8 cellular contexts compared by ENCODE assay signal in genomic region chr16:17476414-17477259, GRCh38. TPM values are rescaled to one million over a fixed set of nuclear protein-coding genes. Genes with fewer than 3 reads are reported as not detected.
A peak's percentile ranks its signal among the peaks of the same experiment; 100 is the strongest.
DNase-seq lines count a peak whose midpoint lies in the region; ATAC-seq and TF ChIP-seq lines count a peak whose summit lies in the region.

No MANE protein-coding gene starts in this region.

- H3K4me1 Mint-ChIP-seq in activated T-helper 2 cell treated with anti-CD3 and anti-CD28 coated beads, Interferon-gamma antibody, Interleukin-2, Interleukin-4, amounts not matched to agents 10 μg/mL and 5 μg/mL and 100 μg/mL, durations not matched to agents 14 hours and 24 hours and 36 hours (ENCODE audit: low read depth) = peaks cover 39% of the 10 kb centered on the region
- peaks cover 4% of the 10 kb centered on the region for H3K4me1 Mint-ChIP-seq in glutamatergic neuron (ENCODE audit: low read depth, unreplicated experiment)

- peaks cover 4% of the 10 kb centered on the region for H3K4me1 ChIP-seq in NT2/D1 (ENCODE audit: insufficient read depth, insufficient read length)

- DNase-seq in GDM1 (lab: John Stamatoyannopoulos, UW) (peak; percentile 57), NT2/D1 (ENCODE audit: low read depth, low spot score) (peak; percentile 82), glutamatergic neuron (peak; percentile 57), posterior vena cava (ENCODE audit: low spot score) (peak; percentile 48)
- DNase-seq in activated T-helper 2 cell treated with anti-CD3 and anti-CD28 coated beads, Interferon-gamma antibody, Interleukin-2, Interleukin-4, amounts not matched to agents 10 μg/mL and 5 μg/mL and 100 μg/mL, durations not matched to agents 14 hours and 24 hours and 36 hours (ENCODE audit: low spot score) = peak; percentile 31

- no peaks in the 10 kb centered on the region for H3K27me3 ChIP-seq in NT2/D1 (ENCODE audit: insufficient read depth, insufficient read length)

- H3K9me3 ChIP-seq in NT2/D1 (ENCODE audit: insufficient read depth, low read length) = no peaks in the 10 kb centered on the region

- no peak overlapping the region for H3K4me3 Mint-ChIP-seq in activated T-helper 2 cell treated with anti-CD3 and anti-CD28 coated beads, Interferon-gamma antibody, Interleukin-2, Interleukin-4, amounts not matched to agents 10 μg/mL and 5 μg/mL and 100 μg/mL, durations not matched to agents 14 hours and 24 hours and 36 hours (ENCODE audit: low read depth)
- H3K4me3 Mint-ChIP-seq in glutamatergic neuron (ENCODE audit: unreplicated experiment) = no peak overlapping the region

- H3K27me3 Mint-ChIP-seq in activated T-helper 2 cell treated with anti-CD3 and anti-CD28 coated beads, Interferon-gamma antibody, Interleukin-2, Interleukin-4, amounts not matched to agents 10 μg/mL and 5 μg/mL and 100 μg/mL, durations not matched to agents 14 hours and 24 hours and 36 hours (ENCODE audit: low read depth) = peaks cover 10% of the 10 kb centered on the region
- H3K27me3 Mint-ChIP-seq in glutamatergic neuron (ENCODE audit: unreplicated experiment) = peaks cover 4% of the 10 kb centered on the region

- H3K9ac ChIP-seq in NT2/D1 (ENCODE audit: insufficient read length, low read depth) = no peak overlapping the region

- H3K4me3 ChIP-seq in NT2/D1 (ENCODE audit: insufficient read length, low read depth) = no peak overlapping the region

- TF ChIP-seq CTCF in glutamatergic neuron (IDR thresholded peaks at IDR 0.05; ENCODE audit: partially characterized antibody, unreplicated experiment) = peak; percentile 41

- no peaks in the 10 kb centered on the region for H3K9me3 Mint-ChIP-seq in activated T-helper 2 cell treated with anti-CD3 and anti-CD28 coated beads, Interferon-gamma antibody, Interleukin-2, Interleukin-4, amounts not matched to agents 10 μg/mL and 5 μg/mL and 100 μg/mL, durations not matched to agents 14 hours and 24 hours and 36 hours
- H3K9me3 Mint-ChIP-seq in glutamatergic neuron (ENCODE audit: unreplicated experiment) = peaks cover 9% of the 10 kb centered on the region

- no peaks in the 10 kb centered on the region for H3K36me3 ChIP-seq in NT2/D1 (ENCODE audit: insufficient read depth, insufficient read length, low read length)

- intact Hi-C loops in activated T-helper 2 cell treated with anti-CD3 and anti-CD28 coated beads, Interferon-gamma antibody, Interleukin-2, Interleukin-4, amounts not matched to agents 10 μg/mL and 5 μg/mL and 100 μg/mL, durations not matched to agents 14 hours and 24 hours and 36 hours (cut with micrococcal nuclease) = no loop called here
- intact Hi-C loops in posterior vena cava (cut with DNase I) = loop anchor here in 1 of 2 donors (10.0 kb wide), 2 partner anchors 98 to 612 kb away; no protein-coding TSS in a partner anchor

- H3K27ac Mint-ChIP-seq in activated T-helper 2 cell treated with anti-CD3 and anti-CD28 coated beads, Interferon-gamma antibody, Interleukin-2, Interleukin-4, amounts not matched to agents 10 μg/mL and 5 μg/mL and 100 μg/mL, durations not matched to agents 14 hours and 24 hours and 36 hours = no peak overlapping the region
- H3K27ac Mint-ChIP-seq in glutamatergic neuron (ENCODE audit: unreplicated experiment) = no peak overlapping the region

- no peaks in the 10 kb centered on the region for H3K36me3 Mint-ChIP-seq in activated T-helper 2 cell treated with anti-CD3 and anti-CD28 coated beads, Interferon-gamma antibody, Interleukin-2, Interleukin-4, amounts not matched to agents 10 μg/mL and 5 μg/mL and 100 μg/mL, durations not matched to agents 14 hours and 24 hours and 36 hours (ENCODE audit: low read depth)
- H3K36me3 Mint-ChIP-seq in glutamatergic neuron (ENCODE audit: unreplicated experiment) = peaks cover 12% of the 10 kb centered on the region

- ATAC-seq in HG02885 (IDR thresholded peaks at IDR 0.05; ENCODE audit: poor library complexity, unreplicated experiment) = peak; percentile 65
- ATAC-seq in HG03439 (IDR thresholded peaks at IDR 0.05; ENCODE audit: unreplicated experiment) = no peak
- ATAC-seq in GM19467 (IDR thresholded peaks at IDR 0.05; ENCODE audit: unreplicated experiment) = no peak

RNA-seq across cellular contexts. Expression of gene XYLT1, which starts 5.9 kb away (rescaled TPM):
- 15.7 and 18.9 TPM in 2 replicates for total RNA-seq in activated T-helper 2 cell treated with anti-CD3 and anti-CD28 coated beads, Interferon-gamma antibody, Interleukin-2, Interleukin-4, amounts not matched to agents 10 μg/mL and 5 μg/mL and 100 μg/mL, durations not matched to agents 14 hours and 24 hours and 36 hours
- total RNA-seq in glutamatergic neuron (ENCODE audit: unreplicated experiment) (18.4 TPM), posterior vena cava (10 to 100 TPM; 32.4 to 33.1 TPM)

Comparison
In these comparisons a context has a peak if more than half of its experiments do, and no peak if none do; other contexts are left out.
1. DNase-seq: peak in every context shown above with its lines; median percentile 82 in NT2/D1; 57 in GDM1; 57 in glutamatergic neuron; 48 in posterior vena cava; 31 in activated T-helper 2 cell treated with anti-CD3 and anti-CD28 coated beads, Interferon-gamma antibody, Interleukin-2, Interleukin-4, amounts not matched to agents 10 μg/mL and 5 μg/mL and 100 μg/mL, durations not matched to agents 14 hours and 24 hours and 36 hours.